1 cellular context compared by ENCODE assay signal in the genomic region with DNA sequence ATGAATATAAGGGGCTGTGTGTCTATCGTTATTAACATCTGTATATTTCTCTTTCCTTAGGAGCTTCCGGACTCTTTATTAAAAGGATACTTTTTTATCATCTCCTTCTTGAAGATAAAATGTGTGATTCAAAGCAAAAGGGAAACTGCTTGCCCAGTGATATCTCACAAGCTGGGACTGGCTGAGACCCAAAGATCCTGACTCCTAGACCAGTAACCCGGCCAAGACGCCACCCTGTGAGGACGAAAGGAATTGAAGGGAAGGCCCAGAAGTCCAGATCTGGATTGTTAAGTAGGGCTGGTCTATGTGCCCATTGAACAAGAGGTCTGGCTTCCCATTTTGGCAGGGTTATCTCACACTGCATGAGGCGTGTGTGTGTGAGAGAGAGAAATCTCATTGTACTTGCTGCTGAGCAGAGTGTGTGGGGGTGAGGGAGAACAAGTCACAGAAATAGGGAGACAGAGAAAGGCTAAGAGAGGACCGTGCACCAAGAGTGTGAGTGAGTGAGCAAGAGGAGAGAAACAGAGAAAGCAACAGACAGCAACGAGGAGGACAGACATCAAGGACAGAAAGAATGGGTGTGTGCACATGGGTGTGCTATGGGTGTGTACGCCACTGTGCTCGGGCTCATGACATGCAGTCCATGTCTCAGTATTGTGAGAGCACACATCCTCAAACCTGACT.
TF ChIP-seq lines count a peak whose summit lies in the region.

No MANE protein-coding gene starts in this region.

TF ChIP-seq in GM23338, 12 proteins besides CTCF, POLR2A, EP300 and RAD21 (continued from another document):
- TF ChIP-seq, protein P1, sequence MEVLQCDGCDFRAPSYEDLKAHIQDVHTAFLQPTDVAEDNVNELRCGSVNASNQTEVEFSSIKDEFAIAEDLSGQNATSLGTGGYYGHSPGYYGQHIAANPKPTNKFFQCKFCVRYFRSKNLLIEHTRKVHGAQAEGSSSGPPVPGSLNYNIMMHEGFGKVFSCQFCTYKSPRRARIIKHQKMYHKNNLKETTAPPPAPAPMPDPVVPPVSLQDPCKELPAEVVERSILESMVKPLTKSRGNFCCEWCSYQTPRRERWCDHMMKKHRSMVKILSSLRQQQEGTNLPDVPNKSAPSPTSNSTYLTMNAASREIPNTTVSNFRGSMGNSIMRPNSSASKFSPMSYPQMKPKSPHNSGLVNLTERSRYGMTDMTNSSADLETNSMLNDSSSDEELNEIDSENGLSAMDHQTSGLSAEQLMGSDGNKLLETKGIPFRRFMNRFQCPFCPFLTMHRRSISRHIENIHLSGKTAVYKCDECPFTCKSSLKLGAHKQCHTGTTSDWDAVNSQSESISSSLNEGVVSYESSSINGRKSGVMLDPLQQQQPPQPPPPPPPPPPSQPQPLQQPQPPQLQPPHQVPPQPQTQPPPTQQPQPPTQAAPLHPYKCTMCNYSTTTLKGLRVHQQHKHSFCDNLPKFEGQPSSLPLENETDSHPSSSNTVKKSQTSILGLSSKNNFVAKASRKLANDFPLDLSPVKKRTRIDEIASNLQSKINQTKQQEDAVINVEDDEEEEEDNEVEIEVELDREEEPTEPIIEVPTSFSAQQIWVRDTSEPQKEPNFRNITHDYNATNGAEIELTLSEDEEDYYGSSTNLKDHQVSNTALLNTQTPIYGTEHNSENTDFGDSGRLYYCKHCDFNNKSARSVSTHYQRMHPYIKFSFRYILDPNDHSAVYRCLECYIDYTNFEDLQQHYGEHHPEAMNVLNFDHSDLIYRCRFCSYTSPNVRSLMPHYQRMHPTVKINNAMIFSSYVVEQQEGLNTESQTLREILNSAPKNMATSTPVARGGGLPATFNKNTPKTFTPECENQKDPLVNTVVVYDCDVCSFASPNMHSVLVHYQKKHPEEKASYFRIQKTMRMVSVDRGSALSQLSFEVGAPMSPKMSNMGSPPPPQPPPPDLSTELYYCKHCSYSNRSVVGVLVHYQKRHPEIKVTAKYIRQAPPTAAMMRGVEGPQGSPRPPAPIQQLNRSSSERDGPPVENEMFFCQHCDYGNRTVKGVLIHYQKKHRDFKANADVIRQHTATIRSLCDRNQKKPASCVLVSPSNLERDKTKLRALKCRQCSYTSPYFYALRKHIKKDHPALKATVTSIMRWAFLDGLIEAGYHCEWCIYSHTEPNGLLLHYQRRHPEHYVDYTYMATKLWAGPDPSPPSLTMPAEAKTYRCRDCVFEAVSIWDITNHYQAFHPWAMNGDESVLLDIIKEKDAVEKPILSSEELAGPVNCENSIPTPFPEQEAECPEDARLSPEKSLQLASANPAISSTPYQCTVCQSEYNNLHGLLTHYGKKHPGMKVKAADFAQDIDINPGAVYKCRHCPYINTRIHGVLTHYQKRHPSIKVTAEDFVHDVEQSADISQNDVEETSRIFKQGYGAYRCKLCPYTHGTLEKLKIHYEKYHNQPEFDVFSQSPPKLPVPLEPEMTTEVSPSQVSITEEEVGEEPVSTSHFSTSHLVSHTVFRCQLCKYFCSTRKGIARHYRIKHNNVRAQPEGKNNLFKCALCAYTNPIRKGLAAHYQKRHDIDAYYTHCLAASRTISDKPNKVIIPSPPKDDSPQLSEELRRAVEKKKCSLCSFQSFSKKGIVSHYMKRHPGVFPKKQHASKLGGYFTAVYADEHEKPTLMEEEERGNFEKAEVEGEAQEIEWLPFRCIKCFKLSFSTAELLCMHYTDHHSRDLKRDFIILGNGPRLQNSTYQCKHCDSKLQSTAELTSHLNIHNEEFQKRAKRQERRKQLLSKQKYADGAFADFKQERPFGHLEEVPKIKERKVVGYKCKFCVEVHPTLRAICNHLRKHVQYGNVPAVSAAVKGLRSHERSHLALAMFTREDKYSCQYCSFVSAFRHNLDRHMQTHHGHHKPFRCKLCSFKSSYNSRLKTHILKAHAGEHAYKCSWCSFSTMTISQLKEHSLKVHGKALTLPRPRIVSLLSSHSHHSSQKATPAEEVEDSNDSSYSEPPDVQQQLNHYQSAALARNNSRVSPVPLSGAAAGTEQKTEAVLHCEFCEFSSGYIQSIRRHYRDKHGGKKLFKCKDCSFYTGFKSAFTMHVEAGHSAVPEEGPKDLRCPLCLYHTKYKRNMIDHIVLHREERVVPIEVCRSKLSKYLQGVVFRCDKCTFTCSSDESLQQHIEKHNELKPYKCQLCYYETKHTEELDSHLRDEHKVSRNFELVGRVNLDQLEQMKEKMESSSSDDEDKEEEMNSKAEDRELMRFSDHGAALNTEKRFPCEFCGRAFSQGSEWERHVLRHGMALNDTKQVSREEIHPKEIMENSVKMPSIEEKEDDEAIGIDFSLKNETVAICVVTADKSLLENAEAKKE (CRISPR knock-in tag; IDR thresholded peaks at IDR 0.05) = no peak
- no peak for TF ChIP-seq NANOG (IDR thresholded peaks at IDR 0.05; ENCODE audit: borderline replicate concordance)
- TF ChIP-seq, protein P2, sequence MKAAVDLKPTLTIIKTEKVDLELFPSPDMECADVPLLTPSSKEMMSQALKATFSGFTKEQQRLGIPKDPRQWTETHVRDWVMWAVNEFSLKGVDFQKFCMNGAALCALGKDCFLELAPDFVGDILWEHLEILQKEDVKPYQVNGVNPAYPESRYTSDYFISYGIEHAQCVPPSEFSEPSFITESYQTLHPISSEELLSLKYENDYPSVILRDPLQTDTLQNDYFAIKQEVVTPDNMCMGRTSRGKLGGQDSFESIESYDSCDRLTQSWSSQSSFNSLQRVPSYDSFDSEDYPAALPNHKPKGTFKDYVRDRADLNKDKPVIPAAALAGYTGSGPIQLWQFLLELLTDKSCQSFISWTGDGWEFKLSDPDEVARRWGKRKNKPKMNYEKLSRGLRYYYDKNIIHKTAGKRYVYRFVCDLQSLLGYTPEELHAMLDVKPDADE (IDR thresholded peaks at IDR 0.05) = no peak
- no peak for TF ChIP-seq STAT1 (IDR thresholded peaks at IDR 0.05; ENCODE audit: unreplicated experiment)
- no peak for TF ChIP-seq EZH2 (IDR thresholded peaks at IDR 0.05; ENCODE audit: low read depth, unreplicated experiment)
- no peak for TF ChIP-seq POLR2AphosphoS5 (IDR thresholded peaks at IDR 0.05; ENCODE audit: low read depth)
- TF ChIP-seq CREB1 (CRISPR knock-in tag; IDR thresholded peaks at IDR 0.05; ENCODE audit: low read depth) = no peak
- no peak for TF ChIP-seq EZH2phosphoT487 (IDR thresholded peaks at IDR 0.05; ENCODE audit: unreplicated experiment)
- TF ChIP-seq JUNB (IDR thresholded peaks at IDR 0.05; ENCODE audit: unreplicated experiment) = no peak
- TF ChIP-seq, protein P3, sequence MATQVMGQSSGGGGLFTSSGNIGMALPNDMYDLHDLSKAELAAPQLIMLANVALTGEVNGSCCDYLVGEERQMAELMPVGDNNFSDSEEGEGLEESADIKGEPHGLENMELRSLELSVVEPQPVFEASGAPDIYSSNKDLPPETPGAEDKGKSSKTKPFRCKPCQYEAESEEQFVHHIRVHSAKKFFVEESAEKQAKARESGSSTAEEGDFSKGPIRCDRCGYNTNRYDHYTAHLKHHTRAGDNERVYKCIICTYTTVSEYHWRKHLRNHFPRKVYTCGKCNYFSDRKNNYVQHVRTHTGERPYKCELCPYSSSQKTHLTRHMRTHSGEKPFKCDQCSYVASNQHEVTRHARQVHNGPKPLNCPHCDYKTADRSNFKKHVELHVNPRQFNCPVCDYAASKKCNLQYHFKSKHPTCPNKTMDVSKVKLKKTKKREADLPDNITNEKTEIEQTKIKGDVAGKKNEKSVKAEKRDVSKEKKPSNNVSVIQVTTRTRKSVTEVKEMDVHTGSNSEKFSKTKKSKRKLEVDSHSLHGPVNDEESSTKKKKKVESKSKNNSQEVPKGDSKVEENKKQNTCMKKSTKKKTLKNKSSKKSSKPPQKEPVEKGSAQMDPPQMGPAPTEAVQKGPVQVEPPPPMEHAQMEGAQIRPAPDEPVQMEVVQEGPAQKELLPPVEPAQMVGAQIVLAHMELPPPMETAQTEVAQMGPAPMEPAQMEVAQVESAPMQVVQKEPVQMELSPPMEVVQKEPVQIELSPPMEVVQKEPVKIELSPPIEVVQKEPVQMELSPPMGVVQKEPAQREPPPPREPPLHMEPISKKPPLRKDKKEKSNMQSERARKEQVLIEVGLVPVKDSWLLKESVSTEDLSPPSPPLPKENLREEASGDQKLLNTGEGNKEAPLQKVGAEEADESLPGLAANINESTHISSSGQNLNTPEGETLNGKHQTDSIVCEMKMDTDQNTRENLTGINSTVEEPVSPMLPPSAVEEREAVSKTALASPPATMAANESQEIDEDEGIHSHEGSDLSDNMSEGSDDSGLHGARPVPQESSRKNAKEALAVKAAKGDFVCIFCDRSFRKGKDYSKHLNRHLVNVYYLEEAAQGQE (IDR thresholded peaks at IDR 0.05; ENCODE audit: unreplicated experiment) = no peak
